Comparison of ENCODE assay signal across 21 cellular contexts in the genomic region with DNA sequence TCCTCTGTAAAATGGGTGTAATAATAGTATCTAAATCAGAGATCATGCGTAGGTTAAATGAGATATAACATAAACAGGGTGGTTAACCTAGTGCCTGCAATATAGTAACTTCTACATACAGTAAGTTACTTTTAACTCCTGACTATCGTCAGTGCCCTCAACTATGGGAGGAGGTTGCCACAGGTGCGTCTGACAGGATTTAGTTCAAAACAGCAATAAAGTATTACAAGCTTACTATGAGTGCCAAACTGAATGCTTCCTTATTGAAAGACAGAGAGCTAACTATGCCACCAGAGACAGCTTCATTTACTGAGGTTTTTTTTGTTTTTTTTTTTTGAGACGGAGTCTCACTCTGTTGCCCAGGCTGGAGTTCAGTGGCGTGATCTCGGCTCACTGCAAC.
DNase-seq lines count a peak whose midpoint lies in the region; ATAC-seq and TF ChIP-seq lines count a peak whose summit lies in the region.
"Had no signal": no experiment of that assay in that cellular context is flagged by ENCODE, and none has a peak within 500 bp of the region (broad histone marks: within the 10 kb centered on the region; RNA-seq: fewer than 3 reads in every experiment).

No MANE protein-coding gene starts in this region.

- ATAC-seq in gastroesophageal sphincter (no peak), sciatic nerve (no peak)
- ATAC-seq: A549, GM12878 had no signal

- H3K4me3 ChIP-seq in gastroesophageal sphincter = no peak overlapping the region
- no peak overlapping the region for H3K4me3 ChIP-seq in sigmoid colon
- no peak overlapping the region for H3K4me3 ChIP-seq in effector memory CD4-positive, alpha-beta T cell (ENCODE audit: insufficient read depth, low read depth, low read length, poor library complexity, severe bottlenecking)
- H3K4me3 ChIP-seq: A549; BLaER1 treated with 17β-estradiol and CSF1 and Interleukin-3, amounts not matched to agents 10 nM and 100 nM; GM12878; GM23248 had no signal

- peaks cover 14 to 48% (median 15%) of the 10 kb centered on the region in 3 donors for H3K4me1 ChIP-seq in gastroesophageal sphincter
- H3K4me1 ChIP-seq in sigmoid colon = peaks cover 0 to 35% (median 27%) of the 10 kb centered on the region in 4 donors
- H3K4me1 ChIP-seq in effector memory CD4-positive, alpha-beta T cell (ENCODE audit: control insufficient read depth, insufficient read depth, low read length, poor library complexity, severe bottlenecking) = no peaks in the 10 kb centered on the region
- H3K4me1 ChIP-seq: A549; BE2C; BLaER1 treated with 17β-estradiol and CSF1 and Interleukin-3, amounts not matched to agents 10 nM and 100 nM had no signal

- H3K27me3 ChIP-seq in gastroesophageal sphincter (no peaks in the 10 kb centered on the region), sigmoid colon (no peaks in the 10 kb centered on the region)
- H3K27me3 ChIP-seq in effector memory CD4-positive, alpha-beta T cell (replicated peaks; ENCODE audit: control insufficient read depth, insufficient read depth, low read length, poor library complexity, severe bottlenecking) = no peaks in the 10 kb centered on the region
- H3K27me3 ChIP-seq: BE2C; BLaER1 treated with 17β-estradiol and CSF1 and Interleukin-3, amounts not matched to agents 10 nM and 100 nM had no signal

- H3K9me3 ChIP-seq in gastroesophageal sphincter (no peaks in the 10 kb centered on the region), sigmoid colon (no peaks in the 10 kb centered on the region)
- H3K9me3 ChIP-seq in effector memory CD4-positive, alpha-beta T cell (ENCODE audit: control insufficient read depth, low read length) = no peaks in the 10 kb centered on the region
- H3K9me3 ChIP-seq: A549; BE2C; BLaER1 treated with 17β-estradiol and CSF1 and Interleukin-3, amounts not matched to agents 10 nM and 100 nM had no signal

- intact Hi-C loops in sigmoid colon (cut with DNase I) = loop anchor here (10.0 kb wide), 3 partner anchors 92 to 428 kb away; no protein-coding TSS in a partner anchor
- intact Hi-C loops in sciatic nerve (cut with DNase I) = no loop called here

- H3K27ac ChIP-seq in VCaP (peak overlapping the region; percentile 36; the same call in 1 of the 2 replicates), gastroesophageal sphincter (peak overlapping the region in 3 of 4 donors; percentile 69 to 74 (median 73)), sigmoid colon (peak overlapping the region in 3 of 4 donors; percentile 68 to 76 (median 76))
- H3K27ac ChIP-seq in effector memory CD4-positive, alpha-beta T cell (ENCODE audit: insufficient read depth, low read length, poor library complexity, severe bottlenecking) = no peak overlapping the region
- H3K27ac ChIP-seq: A549; BLaER1 treated with 17β-estradiol and CSF1 and Interleukin-3, amounts not matched to agents 10 nM and 100 nM; GM23248 had no signal

- TF ChIP-seq CTCF in VCaP (conservative IDR thresholded peaks at IDR 0.05) = no peak
- no peak for TF ChIP-seq CTCF in gastroesophageal sphincter (IDR thresholded peaks at IDR 0.05)
- TF ChIP-seq CTCF in sigmoid colon (IDR thresholded peaks at IDR 0.05) = no peak

- 64 to 99% methylated on average over 2 to 6 of the region's 6 CpGs for WGBS in gastroesophageal sphincter (ENCODE audit: low coverage in 1 of 2), 2 donors
- WGBS in sigmoid colon, 2 donors = 19 to 64% methylated on average over 6 of the region's 6 CpGs

- TF ChIP-seq POLR2A in gastroesophageal sphincter (IDR thresholded peaks at IDR 0.05) (no peak), sigmoid colon (IDR thresholded peaks at IDR 0.05) (no peak)

- TF ChIP-seq EP300 in gastroesophageal sphincter (IDR thresholded peaks at IDR 0.05) (no peak), sigmoid colon (IDR thresholded peaks at IDR 0.05) (no peak)

- DNase-seq in sigmoid colon (no peak), sciatic nerve (ENCODE audit: low spot score) (no peak), OCI-M2 (lab: John Stamatoyannopoulos, UW; ENCODE audit: unreplicated experiment) (no peak)
- no peak for DNase-seq in effector memory CD4-positive, alpha-beta T cell
- no peak for DNase-seq in stimulated activated CD4-positive, alpha-beta T cell treated with anti-CD3 and anti-CD28 coated beads, Interleukin-4, amount 100 ng/mL, for 4 hours
- DNase-seq: 8988T; ACHN; AML-193; BE2C; Calu3; CD4-positive, alpha-beta memory T cell; COR-L47; DND-41; GM23248; H7; HCEC 1CT had no signal

- H3K36me3 ChIP-seq in gastroesophageal sphincter (no peaks in the 10 kb centered on the region), sigmoid colon (no peaks in the 10 kb centered on the region)
- H3K36me3 ChIP-seq in effector memory CD4-positive, alpha-beta T cell (ENCODE audit: control insufficient read depth, insufficient read depth, low read length) = no peaks in the 10 kb centered on the region
- H3K36me3 ChIP-seq: BE2C; BLaER1 treated with 17β-estradiol and CSF1 and Interleukin-3, amounts not matched to agents 10 nM and 100 nM had no signal
